9 cellular contexts compared by ENCODE assay signal in genomic region chr16:68577352-68577853, GRCh38.
"Had no signal": no experiment of that assay in that cellular context is flagged by ENCODE, and none has a peak within 500 bp of the region (broad histone marks: within the 10 kb centered on the region; RNA-seq: fewer than 3 reads in every experiment).

No MANE protein-coding gene starts in this region.

- H2AFZ ChIP-seq: GM23248 had no signal

- H3K9ac ChIP-seq: GM23248 had no signal

- DNase-seq: GM23248, GOT3, H7, IMR-90, KG1 had no signal

- H3K4me1 ChIP-seq: HAP-1 had no signal

- ATAC-seq: HCT116, K562 had no signal

- FAIRE-seq: K562 had no signal

- H3K4me3 ChIP-seq: GM23248, HAP-1, K562 had no signal

- H3K27ac ChIP-seq: GM23248, HL-60 had no signal

- H3K36me3 ChIP-seq: HAP-1 had no signal
